10 cellular contexts compared by ENCODE assay signal in the genomic region with DNA sequence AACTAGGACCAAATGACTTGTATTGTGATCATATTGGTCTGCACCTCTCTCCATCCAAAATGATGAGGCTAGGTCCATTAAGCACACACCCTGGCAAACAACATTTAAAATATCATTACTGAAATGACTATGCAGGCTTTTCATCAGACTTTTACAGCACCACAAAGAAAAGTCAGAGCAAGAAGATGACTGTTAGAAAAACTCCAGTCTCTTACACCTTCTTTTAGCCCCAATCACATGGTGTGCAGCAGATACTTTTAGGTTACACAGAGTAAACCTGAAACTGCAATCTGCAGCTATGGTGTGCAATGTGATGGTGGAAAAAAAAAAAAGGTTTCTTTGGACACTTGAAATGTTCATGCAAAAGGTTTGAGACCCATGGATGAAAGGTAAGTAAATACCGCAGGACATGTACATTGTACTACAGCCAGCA. TPM values are rescaled to one million over a fixed set of nuclear protein-coding genes. Genes with fewer than 3 reads are reported as not detected.
DNase-seq lines count a peak whose midpoint lies in the region; ATAC-seq and TF ChIP-seq lines count a peak whose summit lies in the region.
"Had no signal": no experiment of that assay in that cellular context is flagged by ENCODE, and none has a peak within 500 bp of the region (broad histone marks: within the 10 kb centered on the region; RNA-seq: fewer than 3 reads in every experiment).

No MANE protein-coding gene starts in this region.

- H2AFZ ChIP-seq in OCI-LY3 (ENCODE audit: low read depth, low read length) = no peak overlapping the region

- peak overlapping the region; percentile 91 for H3K27ac ChIP-seq in OCI-LY3 (ENCODE audit: low read length)
- no peak overlapping the region for H3K27ac ChIP-seq in naive thymus-derived CD4-positive, alpha-beta T cell (ENCODE audit: low read depth, low read length)

- H3K4me3 ChIP-seq in GM06990 (replicated peaks; ENCODE audit: low read depth, low read length) = peak overlapping the region; percentile 35
- H3K4me3 ChIP-seq in OCI-LY3 (ENCODE audit: low read length) = peak overlapping the region; percentile 47
- H3K4me3 ChIP-seq in naive thymus-derived CD4-positive, alpha-beta T cell (ENCODE audit: low read length) = no peak overlapping the region

- H3K4me3 Mint-ChIP-seq in naive thymus-derived CD4-positive, alpha-beta T cell = peak overlapping the region in 1 of 10 donors; percentile 67
- no peak overlapping the region for H3K4me3 Mint-ChIP-seq in osteocyte (ENCODE audit: unreplicated experiment)
- H3K4me3 Mint-ChIP-seq: nephron progenitor cell had no signal

- intact Hi-C loops in naive thymus-derived CD4-positive, alpha-beta T cell (cut with micrococcal nuclease) = loop anchor here in 1 of 2 donors (10.0 kb wide), 2 partner anchors 359 to 451 kb away; no protein-coding TSS in a partner anchor

- peaks cover 65% of the 10 kb centered on the region for H3K4me1 ChIP-seq in OCI-LY3 (ENCODE audit: low read length)
- H3K4me1 ChIP-seq in naive thymus-derived CD4-positive, alpha-beta T cell (ENCODE audit: control insufficient read depth in 2 of 2, insufficient read depth in 2 of 2, low read length in 2 of 2) = peaks cover 4 to 5% of the 10 kb centered on the region in 2 donors

- DNase-seq in GM06990 (ENCODE audit: extremely low read depth, insufficient read length) = peak; percentile 85
- DNase-seq in UCSD-AML1 (lab: John Stamatoyannopoulos, UW; ENCODE audit: unreplicated experiment) = no peak
- no peak for DNase-seq in naive thymus-derived CD4-positive, alpha-beta T cell
- no peak for DNase-seq in DMS114 treated with DMSO at 0.1 percent for 48 hours (lab: John Stamatoyannopoulos, UW; ENCODE audit: unreplicated experiment)
- DNase-seq in osteocyte (ENCODE audit: extremely low spot score, unreplicated experiment) = no peak
- DNase-seq: Kasumi-1, nephron progenitor cell had no signal

- ATAC-seq in GM19035 (IDR thresholded peaks at IDR 0.05; ENCODE audit: unreplicated experiment) (peak; percentile 80), HG02885 (IDR thresholded peaks at IDR 0.05; ENCODE audit: poor library complexity, unreplicated experiment) (peak; percentile 81)
- no peak for ATAC-seq in naive thymus-derived CD4-positive, alpha-beta T cell

- H3K27me3 ChIP-seq in GM06990 (replicated peaks; ENCODE audit: control insufficient read depth, insufficient read depth, low read length) = no peaks in the 10 kb centered on the region
- H3K27me3 ChIP-seq in OCI-LY3 (ENCODE audit: low read depth, low read length) = no peaks in the 10 kb centered on the region
- no peaks in the 10 kb centered on the region for H3K27me3 ChIP-seq in naive thymus-derived CD4-positive, alpha-beta T cell (ENCODE audit: control insufficient read depth in 2 of 2, insufficient read depth in 2 of 2, low read length in 2 of 2)

- H3K4me2 ChIP-seq in OCI-LY3 (ENCODE audit: low read length) = peak overlapping the region; percentile 63

- no peaks in the 10 kb centered on the region for H3K9me3 Mint-ChIP-seq in naive thymus-derived CD4-positive, alpha-beta T cell
- H3K9me3 Mint-ChIP-seq in osteocyte (ENCODE audit: unreplicated experiment) = no peaks in the 10 kb centered on the region
- H3K9me3 Mint-ChIP-seq: nephron progenitor cell had no signal

- H3K27me3 Mint-ChIP-seq in naive thymus-derived CD4-positive, alpha-beta T cell = no peaks in the 10 kb centered on the region
- H3K27me3 Mint-ChIP-seq in osteocyte (ENCODE audit: unreplicated experiment) = no peaks in the 10 kb centered on the region

- H3K9me3 ChIP-seq in OCI-LY3 (ENCODE audit: insufficient read depth, low read length) = no peaks in the 10 kb centered on the region
- H3K9me3 ChIP-seq in naive thymus-derived CD4-positive, alpha-beta T cell (ENCODE audit: control insufficient read depth in 2 of 3, low read length in 3 of 3) = no peaks in the 10 kb centered on the region

- no peaks in the 10 kb centered on the region for H3K79me2 ChIP-seq in OCI-LY3 (ENCODE audit: low read length)

- TF ChIP-seq CTCF in GM06990 (IDR thresholded peaks at IDR 0.05; ENCODE audit: insufficient read depth, low read length, poor library complexity, severe bottlenecking) = no peak
- TF ChIP-seq CTCF in OCI-LY3 (IDR thresholded peaks at IDR 0.05; ENCODE audit: low read depth, low read length) = no peak
- no peak for TF ChIP-seq CTCF in osteocyte (IDR thresholded peaks at IDR 0.05)

- H3K36me3 ChIP-seq in GM06990 (ENCODE audit: control insufficient read depth, insufficient read depth, low read length) = no peaks in the 10 kb centered on the region
- H3K36me3 ChIP-seq in OCI-LY3 (replicated peaks; ENCODE audit: low read depth, low read length) = no peaks in the 10 kb centered on the region
- no peaks in the 10 kb centered on the region for H3K36me3 ChIP-seq in naive thymus-derived CD4-positive, alpha-beta T cell (ENCODE audit: control insufficient read depth in 2 of 3, insufficient read depth in 3 of 3, low read length in 3 of 3)

- peak overlapping the region in 1 of 9 donors; percentile 86 for H3K27ac Mint-ChIP-seq in naive thymus-derived CD4-positive, alpha-beta T cell
- H3K27ac Mint-ChIP-seq in osteocyte (ENCODE audit: unreplicated experiment) = no peak overlapping the region

- H3K4me1 Mint-ChIP-seq in naive thymus-derived CD4-positive, alpha-beta T cell = peaks cover 0 to 47% (median 3%) of the 10 kb centered on the region in 7 donors
- peaks cover under 1% of the 10 kb centered on the region for H3K4me1 Mint-ChIP-seq in osteocyte (ENCODE audit: unreplicated experiment)
- H3K4me1 Mint-ChIP-seq: nephron progenitor cell had no signal

- H3K36me3 Mint-ChIP-seq in naive thymus-derived CD4-positive, alpha-beta T cell = peaks cover 0 to 2% (median 0%) of the 10 kb centered on the region in 5 donors
- H3K36me3 Mint-ChIP-seq in osteocyte (ENCODE audit: unreplicated experiment) = no peaks in the 10 kb centered on the region

- POLR2A ChIA-PET in naive thymus-derived CD4-positive, alpha-beta T cell (lab: Charles Lee) = no interaction called here

- H4K20me1 ChIP-seq in OCI-LY3 (ENCODE audit: insufficient read depth, low read length) = no peaks in the 10 kb centered on the region

- peak overlapping the region; percentile 63 for H3K9ac ChIP-seq in OCI-LY3 (ENCODE audit: low read length)

- CTCF ChIA-PET in naive thymus-derived CD4-positive, alpha-beta T cell (lab: Charles Lee) = no interaction called here

RNA-seq across cellular contexts. Expression of a gene that starts 5.4 kb away (rescaled TPM):
- total RNA-seq in naive thymus-derived CD4-positive, alpha-beta T cell = 10 to 100 TPM; 25.1 to 52.2 (median 31.8) TPM
- polyA plus RNA-seq in naive thymus-derived CD4-positive, alpha-beta T cell = 10 to 100 TPM; 10.4 to 11.7 TPM
- total RNA-seq in osteocyte = 26.6 and 29.7 TPM in 2 replicates

RNA-seq across cellular contexts. Expression of a gene that starts 39.5 kb away (rescaled TPM):
- total RNA-seq in naive thymus-derived CD4-positive, alpha-beta T cell = 100 to 1,000 TPM in 2 of 5 experiments, 10 to 100 TPM in 3; 69.7 to 118 (median 76.9) TPM
- polyA plus RNA-seq in naive thymus-derived CD4-positive, alpha-beta T cell = 1 to 10 TPM; 6.1 to 8.1 TPM
- total RNA-seq in osteocyte = 58.3 and 62.5 TPM in 2 replicates
